11 cellular contexts compared by ENCODE assay signal in genomic region chr2:116510117-116510671, GRCh38.
A peak's percentile ranks its signal among the peaks of the same experiment; 100 is the strongest.
DNase-seq lines count a peak whose midpoint lies in the region; ATAC-seq, FAIRE-seq and TF ChIP-seq lines count a peak whose summit lies in the region.
"Had no signal": no experiment of that assay in that cellular context is flagged by ENCODE, and none has a peak within 500 bp of the region (broad histone marks: within the 10 kb centered on the region; RNA-seq: fewer than 3 reads in every experiment).

No MANE protein-coding gene starts in this region.

- H3K36me3 ChIP-seq in cardiac muscle cell (no peaks in the 10 kb centered on the region), H1 (ENCODE audit: control insufficient read depth in 2 of 4, insufficient read depth in 4 of 4, low read length in 3 of 4) (no peaks in the 10 kb centered on the region)

- H2BK12ac ChIP-seq in H1 (ENCODE audit: low read depth, low read length): no peak overlapping the region

- no peak overlapping the region for H2BK5ac ChIP-seq in H1 (ENCODE audit: low read depth, low read length)

- intact Hi-C loops in right cardiac atrium (cut with DNase I) (no loop called here), posterior vena cava (cut with DNase I) (no loop called here)

- H3K9ac ChIP-seq in H1 (replicated peaks in 1 of 4; ENCODE audit: extremely low read depth in 1 of 4, low read depth in 3 of 4, low read length in 3 of 4): no peak overlapping the region

- no peak overlapping the region for H4K91ac ChIP-seq in H1 (replicated peaks; ENCODE audit: insufficient read length, low read length)

- no peak overlapping the region for H2BK15ac ChIP-seq in H1 (ENCODE audit: low read length)

- no peak for TF ChIP-seq EP300 in H1 (IDR thresholded peaks at IDR 0.05; ENCODE audit: borderline replicate concordance in 1 of 2, low read depth in 2 of 2, low read length in 2 of 2)

- no peak overlapping the region for H3K18ac ChIP-seq in H1 (ENCODE audit: extremely low read depth, low read length)

- H3K9me3 Mint-ChIP-seq in immature natural killer cell: peaks cover 9 to 45% (median 19%) of the 10 kb centered on the region in 6 donors

- no peak overlapping the region for H4K8ac ChIP-seq in H1 (ENCODE audit: extremely low read depth, insufficient read depth, low read length)

- 37% methylated on average over 3 of the region's 3 CpGs for WGBS in right cardiac atrium
- WGBS in H1 (ENCODE audit: extremely low coverage in 1 of 2, insufficient coverage in 1 of 2, insufficient read length in 1 of 2, insufficient replicate concordance in 2 of 2, low coverage in 1 of 2, low lambda C conversion rate in 2 of 2, missing lambda C conversion rate in 1 of 2), 2 experiments: 41% methylated on average over 3 of the region's 3 CpGs; no CpG with 5 or more reads in 1 of the 2 experiments

- no peak overlapping the region; the same call in 1 of the 2 replicates for H2BK20ac ChIP-seq in H1 (ENCODE audit: low read length)

- TF ChIP-seq RAD21 in H1 (IDR thresholded peaks at IDR 0.05 in 1 of 2, conservative IDR thresholded peaks at IDR 0.05 in 1 of 2; ENCODE audit: low read depth in 2 of 2, low read length in 2 of 2): peak; percentile 78 to 81

- H2BK120ac ChIP-seq in H1 (replicated peaks; ENCODE audit: low read depth, low read length): no peak overlapping the region

- H3K27ac ChIP-seq in cardiac muscle cell (no peak overlapping the region), right cardiac atrium (ENCODE audit: low read length) (no peak overlapping the region), H1 (ENCODE audit: low read depth, low read length) (no peak overlapping the region)

- peak; percentile 86 for FAIRE-seq in H1 (lab: Jason Lieb, UNC)
- FAIRE-seq in urothelium cell line (lab: Jason Lieb, UNC): peak; percentile 9

- H3K9me3 ChIP-seq in cardiac muscle cell (ENCODE audit: low read depth) (no peaks in the 10 kb centered on the region), right cardiac atrium (ENCODE audit: control insufficient read depth, low read length) (no peaks in the 10 kb centered on the region), H1 (ENCODE audit: insufficient read depth in 2 of 2, low read depth in 1 of 2, low read length in 1 of 2) (no peaks in the 10 kb centered on the region)

- no peak overlapping the region for H3K4me3 Mint-ChIP-seq in immature natural killer cell
- H3K4me3 Mint-ChIP-seq: activated naive CD8-positive, alpha-beta T cell; CD14-positive monocyte; stimulated activated naive CD8-positive, alpha-beta T cell treated with anti-CD3 and anti-CD28 coated beads, Interleukin-15, Interleukin-2, amounts not matched to agents 100 ng/mL and 50 ng/mL, for 24 hours had no signal

- H3K4ac ChIP-seq in H1 (replicated peaks; ENCODE audit: insufficient read length, low read depth, low read length): no peak overlapping the region

- peak; percentile 14 to 57 for DNase-seq in cardiac muscle cell (ENCODE audit: low read depth in 1 of 2, low spot score in 1 of 2)
- no peak for DNase-seq in right cardiac atrium
- DNase-seq in NCI-H526 treated with DMSO at 0.1 percent for 48 hours (lab: John Stamatoyannopoulos, UW): peak; percentile 29
- DNase-seq in H1 (ENCODE audit: low read depth in 1 of 2, low spot score in 2 of 2): no peak
- peak; percentile 32 for DNase-seq in urothelium cell line (ENCODE audit: low spot score)
- no peak for DNase-seq in posterior vena cava (ENCODE audit: low spot score)
- DNase-seq in immature natural killer cell: no peak
- no peak for DNase-seq in dermis blood vessel endothelial cell

- no peaks in the 10 kb centered on the region for H3K23me2 ChIP-seq in H1 (ENCODE audit: low read depth, low read length)

- CTCF ChIA-PET in H1 (lab: Charles Lee; ENCODE audit: partially characterized antibody): interaction anchor here (0.9 to 2.3 kb wide), 9 partner anchors 11 to 442 kb away, joined by 3 to 10 read pairs (median 4); no protein-coding TSS in a partner anchor

- H3K4me1 Mint-ChIP-seq in immature natural killer cell: no peaks in the 10 kb centered on the region
- H3K4me1 Mint-ChIP-seq: CD14-positive monocyte had no signal

- H3K79me2 ChIP-seq in H1 (ENCODE audit: control insufficient read depth in 1 of 2, insufficient read depth in 2 of 2, low read length in 2 of 2): no peaks in the 10 kb centered on the region

- TF ChIP-seq CTCF in cardiac muscle cell (IDR thresholded peaks at IDR 0.05; ENCODE audit: low read depth, low read length) (peak; percentile 31), H1 (IDR thresholded peaks at IDR 0.05; ENCODE audit: control extremely low read depth in 1 of 3, insufficient read depth in 1 of 3, low read depth in 1 of 3, low read length in 3 of 3) (peak in 2 of 3 experiments; percentile 47 to 73; a peak in 3 of 4 replicates)

- ATAC-seq in right cardiac atrium: no peak

- no peak overlapping the region for H3K27ac Mint-ChIP-seq in immature natural killer cell
- H3K27ac Mint-ChIP-seq: activated naive CD8-positive, alpha-beta T cell; CD14-positive monocyte; stimulated activated naive CD8-positive, alpha-beta T cell treated with anti-CD3 and anti-CD28 coated beads, Interleukin-15, Interleukin-2, amounts not matched to agents 100 ng/mL and 50 ng/mL, for 24 hours had no signal

- no peak overlapping the region for H3K56ac ChIP-seq in H1 (replicated peaks; ENCODE audit: insufficient read length, low read depth, low read length)

- H4K5ac ChIP-seq in H1 (ENCODE audit: insufficient read length, low read depth, low read length): no peak overlapping the region

- H3K4me3 ChIP-seq in cardiac muscle cell (no peak overlapping the region), right cardiac atrium (ENCODE audit: low read length) (no peak overlapping the region), H1 (ENCODE audit: extremely low read depth in 1 of 4, insufficient read depth in 2 of 4, low read depth in 3 of 4, low read length in 4 of 4) (no peak overlapping the region)

- H4K20me1 ChIP-seq in H1 (replicated peaks in 1 of 2; ENCODE audit: control insufficient read depth in 1 of 2, insufficient read depth in 2 of 2, low read length in 2 of 2): no peaks in the 10 kb centered on the region

- no peaks in the 10 kb centered on the region for H3K4me1 ChIP-seq in cardiac muscle cell (ENCODE audit: low read depth)
- no peaks in the 10 kb centered on the region for H3K4me1 ChIP-seq in right cardiac atrium (ENCODE audit: control insufficient read depth, insufficient read depth, low read length)
- no peaks in the 10 kb centered on the region for H3K4me1 ChIP-seq in H1 (replicated peaks in 1 of 4; ENCODE audit: control insufficient read depth in 3 of 4, insufficient read depth in 4 of 4, low read length in 3 of 4)

- H3K4me2 ChIP-seq in H1 (ENCODE audit: insufficient read depth in 1 of 2, low read depth in 2 of 2, low read length in 2 of 2): no peak overlapping the region

- H3K27me3 Mint-ChIP-seq in immature natural killer cell (ENCODE audit: low read depth in 3 of 3): no peaks in the 10 kb centered on the region
- H3K27me3 Mint-ChIP-seq: activated naive CD8-positive, alpha-beta T cell; stimulated activated naive CD8-positive, alpha-beta T cell treated with anti-CD3 and anti-CD28 coated beads, Interleukin-15, Interleukin-2, amounts not matched to agents 100 ng/mL and 50 ng/mL, for 24 hours had no signal

- H3K27me3 ChIP-seq in cardiac muscle cell (no peaks in the 10 kb centered on the region), right cardiac atrium (ENCODE audit: control insufficient read depth, insufficient read depth) (no peaks in the 10 kb centered on the region), H1 (replicated peaks in 1 of 4; ENCODE audit: control insufficient read depth in 3 of 4, extremely low read depth in 1 of 4, insufficient read depth in 3 of 4, low read length in 3 of 4) (no peaks in the 10 kb centered on the region)

- H2AFZ ChIP-seq in H1 (ENCODE audit: low read length): peak overlapping the region; percentile 96; the same call in 1 of the 2 replicates

- no peak overlapping the region for H3K23ac ChIP-seq in H1 (ENCODE audit: insufficient read length)

- no peaks in the 10 kb centered on the region for H3K79me1 ChIP-seq in H1 (ENCODE audit: low read depth, low read length)

- TF ChIP-seq POLR2A in H1 (IDR thresholded peaks at IDR 0.05; ENCODE audit: control extremely low read depth in 1 of 2, low read depth in 2 of 2, low read length in 2 of 2): no peak

- H3K14ac ChIP-seq in H1 (ENCODE audit: insufficient read length): no peak overlapping the region

- POLR2A ChIA-PET in H1 (lab: Charles Lee; ENCODE audit: partially characterized antibody): no interaction called here

- no peaks in the 10 kb centered on the region for H3K36me3 Mint-ChIP-seq in immature natural killer cell
- H3K36me3 Mint-ChIP-seq: activated naive CD8-positive, alpha-beta T cell; CD14-positive monocyte had no signal

- H2AK5ac ChIP-seq in H1 (ENCODE audit: low read depth, low read length): no peak overlapping the region

TF ChIP-seq in H1, 55 proteins besides CTCF, POLR2A, EP300 and RAD21:
- no peak for TF ChIP-seq POLR2AphosphoS5 (IDR thresholded peaks at IDR 0.05; ENCODE audit: low read depth, low read length)
- no peak for TF ChIP-seq HDAC6 (IDR thresholded peaks at IDR 0.05; ENCODE audit: low read depth, low read length)
- no peak for TF ChIP-seq POU5F1 (IDR thresholded peaks at IDR 0.05; ENCODE audit: low read depth, low read length)
- TF ChIP-seq KDM4A (IDR thresholded peaks at IDR 0.05; ENCODE audit: low read depth, low read length, severe bottlenecking): no peak
- no peak for TF ChIP-seq JUN (IDR thresholded peaks at IDR 0.05; ENCODE audit: low read depth, low read length)
- TF ChIP-seq NRF1 (IDR thresholded peaks at IDR 0.05; ENCODE audit: low read depth, low read length): no peak
- TF ChIP-seq PHF8 (conservative IDR thresholded peaks at IDR 0.05; ENCODE audit: low read depth, low read length): no peak
- TF ChIP-seq EGR1 (IDR thresholded peaks at IDR 0.05; ENCODE audit: borderline replicate concordance, low read depth, low read length): no peak
- no peak for TF ChIP-seq HDAC2 (IDR thresholded peaks at IDR 0.05; ENCODE audit: borderline replicate concordance in 1 of 2, low read depth in 2 of 2, low read length in 2 of 2)
- no peak for TF ChIP-seq TAF1 (IDR thresholded peaks at IDR 0.05; ENCODE audit: low read depth, low read length)
- no peak for TF ChIP-seq FOSL1 (IDR thresholded peaks at IDR 0.05; ENCODE audit: insufficient read depth, low read depth, low read length)
- TF ChIP-seq CBX5 (IDR thresholded peaks at IDR 0.05; ENCODE audit: low read depth, low read length): no peak
- no peak for TF ChIP-seq KDM5A (IDR thresholded peaks at IDR 0.05; ENCODE audit: low read length)

Comparison
In these comparisons a context has a peak if more than half of its experiments do, and no peak if none do; other contexts are left out.
1. DNase-seq: peak in cardiac muscle cell (2 of 2), NCI-H526 treated with DMSO at 0.1 percent for 48 hours (single experiment) and urothelium cell line (single experiment); none in right cardiac atrium (0 of 3), H1 (0 of 2), posterior vena cava (single experiment), immature natural killer cell (0 of 3) and dermis blood vessel endothelial cell (single experiment).